In genomic region chr5:170296935-170297588, GRCh38 we compare ENCODE assay signal across 9 cellular contexts. TPM values are rescaled to one million over a fixed set of nuclear protein-coding genes. Genes with fewer than 3 reads are reported as not detected.
A peak's percentile ranks its signal among the peaks of the same experiment; 100 is the strongest.
DNase-seq lines count a peak whose midpoint lies in the region; ATAC-seq and TF ChIP-seq lines count a peak whose summit lies in the region.
"Had no signal": no experiment of that assay in that cellular context is flagged by ENCODE, and none has a peak within 500 bp of the region (broad histone marks: within the 10 kb centered on the region; RNA-seq: fewer than 3 reads in every experiment).

No MANE protein-coding gene starts in this region.

- WGBS in heart right ventricle, 2 donors = 69 to 87% methylated on average over 12 of the region's 12 CpGs

- ATAC-seq in GM19463 (IDR thresholded peaks at IDR 0.05; ENCODE audit: unreplicated experiment) = peak; percentile 43
- ATAC-seq in HG03520 (IDR thresholded peaks at IDR 0.05; ENCODE audit: unreplicated experiment) = peak; percentile 52
- ATAC-seq in heart right ventricle = peak; percentile 27 to 68 (median 55)
- ATAC-seq: HCT116 had no signal

- intact Hi-C loops in heart right ventricle (cut with DNase I) = loop anchor here in 1 of 10 donors (5.0 kb wide), 1 partner anchor 35 kb away; no protein-coding TSS in a partner anchor
- intact Hi-C loops in vagina (cut with DNase I) = no loop called here

- H3K27ac ChIP-seq in heart right ventricle (peak overlapping the region; percentile 75 to 99 (median 82)), vagina (peak overlapping the region; percentile 44)

- no peak for TF ChIP-seq POLR2A in vagina (IDR thresholded peaks at IDR 0.05)

- H3K36me3 ChIP-seq in heart right ventricle (peaks cover 0 to 27% (median 0%) of the 10 kb centered on the region in 9 donors), vagina (no peaks in the 10 kb centered on the region)

- CTCF ChIA-PET in GM10248 (lab: Yijun Ruan, JAX) = interaction anchor here (0.8 to 6.4 kb wide), 21 partner anchors 8 to 129 kb away, joined by 3 to 48 read pairs (median 4); no protein-coding TSS in a partner anchor

- TF ChIP-seq CTCF in GM10248 (IDR thresholded peaks at IDR 0.05; ENCODE audit: control extremely low read depth, extremely low read depth, low read depth, missing control alignments) (no peak), heart right ventricle (IDR thresholded peaks at IDR 0.05) (no peak), vagina (IDR thresholded peaks at IDR 0.05) (no peak)

- H3K4me3 ChIP-seq in heart right ventricle (peak overlapping the region; percentile 34 to 79 (median 52)), vagina (peak overlapping the region; percentile 33 to 41)

- POLR2A ChIA-PET in GM10248 (lab: Yijun Ruan, JAX) = no interaction called here

- H3K9me3 ChIP-seq in heart right ventricle (no peaks in the 10 kb centered on the region), vagina (no peaks in the 10 kb centered on the region)

- H3K27me3 ChIP-seq in heart right ventricle = no peaks in the 10 kb centered on the region
- H3K27me3 ChIP-seq in vagina = no peaks in the 10 kb centered on the region

- DNase-seq in GM10248 (ENCODE audit: extremely low spot score) = peak; percentile 44
- no peak for DNase-seq in heart right ventricle
- DNase-seq in vagina (ENCODE audit: extremely low spot score in 2 of 2) = no peak
- DNase-seq in NCI-H1417 (lab: John Stamatoyannopoulos, UW) = no peak
- DNase-seq in effector CD8-positive, alpha-beta T cell (lab: John Stamatoyannopoulos, UW) = no peak
- no peak for DNase-seq in effector CD4-positive, alpha-beta T cell

- H3K4me1 ChIP-seq in heart right ventricle = peaks cover 0 to 68% (median 0%) of the 10 kb centered on the region in 9 donors
- H3K4me1 ChIP-seq in vagina = peaks cover 1% of the 10 kb centered on the region

RNA-seq across cellular contexts. Expression of gene LCP2, which starts 0.5 kb away (rescaled TPM):
- total RNA-seq in heart right ventricle (10 to 100 TPM in 2 of 10 donors, 1 to 10 TPM in 8; 3.2 to 35.1 (median 4.6) TPM), vagina (25.5 TPM)
- 1 to 10 TPM; 2.7 to 5.2 TPM for polyA plus RNA-seq in heart right ventricle
